ENCODE assay signal across 15 cellular contexts in the genomic region with DNA sequence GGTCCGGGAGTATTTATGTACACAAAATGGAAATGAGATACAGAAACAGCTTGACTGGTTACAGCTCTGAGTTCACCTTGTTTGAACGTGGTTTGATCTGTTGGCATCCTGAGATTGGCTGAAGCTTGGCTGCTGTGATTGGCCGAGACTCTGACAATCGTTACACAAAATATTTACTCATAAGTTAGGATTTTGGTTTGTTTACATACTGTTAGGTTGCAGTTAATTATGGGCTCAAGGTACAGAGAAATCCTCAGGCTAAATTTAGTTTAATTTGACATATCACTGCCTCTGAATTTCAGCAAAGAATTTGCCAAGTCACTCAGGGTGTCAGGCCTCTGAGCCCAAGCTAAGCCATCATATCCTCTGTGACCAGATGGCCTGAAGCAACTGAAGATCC.
"Had no signal": no experiment of that assay in that cellular context is flagged by ENCODE, and none has a peak within 500 bp of the region (broad histone marks: within the 10 kb centered on the region; RNA-seq: fewer than 3 reads in every experiment).

No MANE protein-coding gene starts in this region.

- H3K27me3 ChIP-seq: pancreas, thyroid gland, uterus had no signal

- H3K4me1 ChIP-seq: pancreas, thyroid gland, uterus had no signal

- H3K9me3 ChIP-seq: pancreas, thyroid gland, uterus had no signal

- H3K4me3 ChIP-seq: pancreas, skin epidermis, thyroid gland, uterus had no signal

- H3K36me3 ChIP-seq: pancreas, thyroid gland, uterus had no signal

- DNase-seq: activated CD4-positive, alpha-beta T cell treated with anti-CD3 and anti-CD28 coated beads, Interleukin-2, amount 50 U/mL, for 4 hours; activated CD4-positive, CD25-positive, alpha-beta regulatory T cell treated with anti-CD3 and anti-CD28 coated beads, Interleukin-2, amount 50 U/mL, for 72 hours; activated CD8-positive, alpha-beta memory T cell treated with anti-CD3 and anti-CD28 coated beads, Interleukin-2, amount 10 ng/mL, durations not matched to agents 7 days and 5 days; activated gamma-delta T cell treated with Interleukin-2 at 50 U/mL for 16 hours; activated naive CD8-positive, alpha-beta T cell treated with anti-CD3 and anti-CD28 coated beads for 36 hours; activated T-cell treated with anti-CD3 and anti-CD28 coated beads, Interleukin-2, amount 50 U/mL, for 4 hours; anterior cingulate cortex; effector memory CD4-positive, alpha-beta T cell; kidney; left ventricle myocardium superior; mesendoderm; pancreas; thyroid gland; uterus had no signal

- H3K27ac ChIP-seq: pancreas, skin epidermis, thyroid gland, uterus had no signal

- ATAC-seq: activated CD8-positive, alpha-beta memory T cell treated with anti-CD3 and anti-CD28 coated beads, Interleukin-2, amount 10 ng/mL, durations not matched to agents 7 days and 5 days; activated T-cell treated with anti-CD3 and anti-CD28 coated beads, Interleukin-2, amount 50 U/mL, for 4 hours; left ventricle myocardium superior; pancreas had no signal
